Comparison of ENCODE assay signal across 8 cellular contexts in the genomic region with DNA sequence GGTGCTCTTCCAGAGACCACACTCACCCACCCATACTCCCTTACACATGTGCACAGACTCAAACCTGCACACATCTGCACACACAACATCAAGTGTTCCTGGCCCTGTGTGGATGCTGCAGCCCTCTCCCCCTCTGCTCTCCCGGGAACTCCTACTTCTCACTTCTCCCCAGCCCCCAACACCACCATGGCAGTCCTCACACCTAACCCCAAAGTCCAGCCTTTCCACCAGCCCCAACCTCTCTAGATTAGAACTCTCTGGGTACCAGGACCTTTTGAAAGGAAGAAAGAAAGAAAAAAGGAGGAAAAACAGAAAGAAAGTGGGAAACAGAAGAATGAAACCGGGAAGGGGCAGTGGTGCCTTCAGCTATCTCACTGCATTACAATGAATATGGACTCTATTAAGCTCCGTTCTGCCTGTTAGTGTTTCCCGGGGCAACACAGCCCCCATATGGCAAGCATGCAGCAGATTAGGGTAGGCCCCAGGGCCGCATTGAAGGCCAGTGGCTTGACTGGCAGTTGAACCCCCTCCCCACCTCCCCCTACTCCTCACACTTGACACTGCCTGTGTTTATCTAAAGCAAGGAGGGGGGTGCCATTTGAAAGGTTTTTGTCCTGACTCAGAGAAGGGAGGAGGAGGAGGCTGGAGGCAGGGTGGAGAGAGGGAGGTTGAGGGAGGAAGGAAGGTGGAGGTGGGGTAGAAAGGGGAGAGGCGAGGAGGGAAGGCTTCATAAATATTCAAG.
DNase-seq lines count a peak whose midpoint lies in the region; ATAC-seq and TF ChIP-seq lines count a peak whose summit lies in the region.

No MANE protein-coding gene starts in this region.

- H3K4me3 ChIP-seq in WERI-Rb-1 (ENCODE audit: low read depth, low read length) (peak overlapping the region; percentile 15), subcutaneous abdominal adipose tissue (ENCODE audit: low read depth in 1 of 5, low read length in 5 of 5) (no peak overlapping the region)

- no peak for TF ChIP-seq CTCF in WERI-Rb-1 (IDR thresholded peaks at IDR 0.05; ENCODE audit: low read depth, low read length)

- DNase-seq in NCI-H1417 (lab: John Stamatoyannopoulos, UW) (peak in 2 of 3 experiments; percentile 43 to 71), NCI-H1417 treated with DMSO at 0.1 percent for 48 hours (lab: John Stamatoyannopoulos, UW) (no peak), WERI-Rb-1 (peak; percentile 69), iris pigment epithelial cell (ENCODE audit: low read depth) (peak; percentile 19)
- no peak for DNase-seq in activated CD4-positive, alpha-beta T cell treated with anti-CD3 and anti-CD28 coated beads for 1 hour
- DNase-seq in activated CD8-positive, alpha-beta memory T cell treated with anti-CD3 and anti-CD28 coated beads for 24 hours, result no peak

- H3K4me1 ChIP-seq in subcutaneous abdominal adipose tissue (ENCODE audit: control insufficient read depth in 5 of 5, insufficient read depth in 5 of 5, low read length in 5 of 5), result peaks cover 0 to 17% (median 12%) of the 10 kb centered on the region in 5 donors

- H3K36me3 ChIP-seq in WERI-Rb-1 (no peaks in the 10 kb centered on the region), subcutaneous abdominal adipose tissue (ENCODE audit: control insufficient read depth in 5 of 5, insufficient read depth in 5 of 5, low read length in 5 of 5) (no peaks in the 10 kb centered on the region)

- ATAC-seq in HG03159 (IDR thresholded peaks at IDR 0.05; ENCODE audit: unreplicated experiment), result no peak

- H3K9ac ChIP-seq in subcutaneous abdominal adipose tissue (ENCODE audit: low read length in 5 of 5), result peak overlapping the region in 1 of 5 donors; percentile 1

- H3K27me3 ChIP-seq in WERI-Rb-1 (ENCODE audit: insufficient read depth, low read depth, severe bottlenecking), result no peaks in the 10 kb centered on the region
- H3K27me3 ChIP-seq in subcutaneous abdominal adipose tissue (ENCODE audit: control insufficient read depth in 5 of 5, insufficient read depth in 4 of 5, low read length in 5 of 5), result peaks cover 0 to 7% (median 0%) of the 10 kb centered on the region in 5 donors

- no peaks in the 10 kb centered on the region for H3K9me3 ChIP-seq in WERI-Rb-1 (ENCODE audit: severe bottlenecking)
- no peaks in the 10 kb centered on the region for H3K9me3 ChIP-seq in subcutaneous abdominal adipose tissue (ENCODE audit: control insufficient read depth in 5 of 5, low read length in 5 of 5)

- peak overlapping the region; percentile 52 for H3K27ac ChIP-seq in WERI-Rb-1
- H3K27ac ChIP-seq in subcutaneous abdominal adipose tissue (ENCODE audit: low read depth, low read length), result peak overlapping the region; percentile 35

Comparison
In these comparisons a context has a peak if more than half of its experiments do, and no peak if none do; other contexts are left out.
1. DNase-seq: peak in NCI-H1417 (2 of 3), WERI-Rb-1 (single experiment) and iris pigment epithelial cell (single experiment); none in NCI-H1417 treated with DMSO at 0.1 percent for 48 hours (single experiment), activated CD4-positive, alpha-beta T cell treated with anti-CD3 and anti-CD28 coated beads for 1 hour (single experiment) and activated CD8-positive, alpha-beta memory T cell treated with anti-CD3 and anti-CD28 coated beads for 24 hours (single experiment).